8 cellular contexts compared by ENCODE assay signal in genomic region chr14:61478971-61479473, GRCh38.
A peak's percentile ranks its signal among the peaks of the same experiment; 100 is the strongest.
DNase-seq lines count a peak whose midpoint lies in the region; ATAC-seq and TF ChIP-seq lines count a peak whose summit lies in the region.

No MANE protein-coding gene starts in this region.

- TF ChIP-seq CTCF in DOHH2 (IDR thresholded peaks at IDR 0.05; ENCODE audit: low read depth, low read length, poor library complexity, severe bottlenecking) (no peak), uterus (IDR thresholded peaks at IDR 0.05) (no peak)

- H4K20me1 ChIP-seq in DOHH2 (ENCODE audit: control insufficient read depth, insufficient read depth, low read depth, low read length): no peaks in the 10 kb centered on the region

- TF ChIP-seq POLR2A in uterus (IDR thresholded peaks at IDR 0.05): no peak

- intact Hi-C loops in uterus (cut with DNase I; ENCODE audit: low total_unique reads): no loop called here

- WGBS in esophagus, 2 donors: 40 to 52% methylated on average over 6 of the region's 6 CpGs

- H3K36me3 ChIP-seq in DOHH2 (ENCODE audit: control insufficient read depth, low read length) (no peaks in the 10 kb centered on the region; the same call in 1 of the 2 replicates), esophagus (ENCODE audit: control insufficient read depth in 2 of 2, insufficient read depth in 2 of 2, low read length in 1 of 2) (no peaks in the 10 kb centered on the region), uterus (no peaks in the 10 kb centered on the region)

- DNase-seq in NAMALWA (ENCODE audit: low spot score) (peak; percentile 49), uterus (no peak), cerebellar cortex (ENCODE audit: low spot score) (no peak), D341Med (ENCODE audit: low spot score) (no peak), iPS-NIHi7 (ENCODE audit: extremely low spot score) (no peak)

- peaks cover 12% of the 10 kb centered on the region for H3K79me2 ChIP-seq in DOHH2 (ENCODE audit: control insufficient read depth, low read length)

- peak overlapping the region; percentile 100 for H3K27ac ChIP-seq in DOHH2 (ENCODE audit: low read depth, low read length)
- peak overlapping the region; percentile 79 to 83 for H3K27ac ChIP-seq in esophagus (ENCODE audit: low read depth in 2 of 2, low read length in 1 of 2)
- H3K27ac ChIP-seq in uterus: peak overlapping the region; percentile 72 to 77

- H3K4me3 ChIP-seq in DOHH2 (ENCODE audit: low read length): peak overlapping the region; percentile 67
- H3K4me3 ChIP-seq in esophagus (ENCODE audit: low read depth in 1 of 2, low read length in 2 of 2): no peak overlapping the region
- H3K4me3 ChIP-seq in uterus: no peak overlapping the region

- H3K4me2 ChIP-seq in DOHH2 (ENCODE audit: low read length): peak overlapping the region; percentile 89

- peak; percentile 56 for ATAC-seq in GM21526 (IDR thresholded peaks at IDR 0.05; ENCODE audit: low FRiP score, unreplicated experiment)

- H3K4me1 ChIP-seq in DOHH2 (ENCODE audit: control insufficient read depth, low read length): peaks cover 78% of the 10 kb centered on the region
- H3K4me1 ChIP-seq in esophagus (ENCODE audit: control insufficient read depth in 2 of 2, insufficient read depth in 2 of 2, low read length in 1 of 2): peaks cover 6 to 27% of the 10 kb centered on the region in 2 donors
- no peaks in the 10 kb centered on the region for H3K4me1 ChIP-seq in uterus

- H3K27me3 ChIP-seq in DOHH2 (ENCODE audit: control insufficient read depth, low read length) (no peaks in the 10 kb centered on the region), esophagus (ENCODE audit: control insufficient read depth in 1 of 2, insufficient read depth in 2 of 2, low read length in 2 of 2) (no peaks in the 10 kb centered on the region), uterus (no peaks in the 10 kb centered on the region)

- peaks cover 35% of the 10 kb centered on the region for H3F3A ChIP-seq in DOHH2 (ENCODE audit: control insufficient read depth, insufficient read depth)

- H3K9me3 ChIP-seq in DOHH2 (ENCODE audit: control insufficient read depth, insufficient read depth, low read length): no peaks in the 10 kb centered on the region
- no peaks in the 10 kb centered on the region for H3K9me3 ChIP-seq in esophagus (ENCODE audit: control insufficient read depth in 2 of 2, insufficient read depth in 1 of 2, low read depth in 1 of 2, low read length in 1 of 2)
- H3K9me3 ChIP-seq in uterus: no peaks in the 10 kb centered on the region

- no peaks in the 10 kb centered on the region for H3K9me2 ChIP-seq in DOHH2 (replicated peaks; ENCODE audit: control insufficient read depth, low read length)
